21 cellular contexts compared by ENCODE assay signal in the genomic region with DNA sequence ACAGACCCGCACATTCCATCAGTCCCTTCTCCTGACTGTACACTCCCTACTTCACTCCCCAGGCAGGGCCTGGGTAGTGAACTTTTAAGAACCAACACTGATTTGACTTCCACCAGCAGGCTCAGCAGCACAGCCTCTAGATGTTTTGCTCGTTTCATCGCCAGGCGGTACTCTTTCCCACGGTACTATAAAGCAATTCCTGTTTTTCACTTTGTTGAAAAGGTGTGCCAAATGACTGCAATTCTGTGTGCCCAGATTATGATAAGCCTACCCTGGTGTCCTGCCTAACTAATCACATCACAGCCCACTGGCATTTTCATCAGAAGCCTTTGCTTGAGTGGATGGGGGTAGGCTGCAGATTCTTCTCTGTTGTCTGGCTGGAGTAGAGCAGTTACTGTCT. TPM values are rescaled to one million over a fixed set of nuclear protein-coding genes. Genes with fewer than 3 reads are reported as not detected.
A peak's percentile ranks its signal among the peaks of the same experiment; 100 is the strongest.
DNase-seq lines count a peak whose midpoint lies in the region; FAIRE-seq and TF ChIP-seq lines count a peak whose summit lies in the region.
"Had no signal": no experiment of that assay in that cellular context is flagged by ENCODE, and none has a peak within 500 bp of the region (broad histone marks: within the 10 kb centered on the region; RNA-seq: fewer than 3 reads in every experiment).

No MANE protein-coding gene starts in this region.

- DNase-seq in WERI-Rb-1 (no peak), mesenchymal stem cell (no peak), GM13976 (ENCODE audit: low spot score) (no peak), cerebellar cortex (ENCODE audit: low spot score) (no peak), small intestine (no peak)
- DNase-seq: ACHN; Caco-2; CD4-positive, CD25-positive, alpha-beta regulatory T cell; EL; H7; Karpas-422; MM.1S; NCI-H1092 treated with DMSO at 0.1 percent for 48 hours; NCI-H1694 treated with DMSO at 0.1 percent for 48 hours; NCI-H345; NCI-H526; NK-92 treated with Interleukin-12 subunit alpha and Interleukin-12 subunit beta, amount 100 ng/mL, for 24 hours; SHP77 had no signal

- H3K4me1 ChIP-seq in BLaER1 treated with 17β-estradiol and CSF1 and Interleukin-3, amounts not matched to agents 10 nM and 100 nM, result peaks cover 18 to 65% (median 31%) of the 10 kb centered on the region in 10 experiments; a peak in 19 of 20 replicates
- H3K4me1 ChIP-seq in mesenchymal stem cell (ENCODE audit: control insufficient read depth, insufficient read depth, low read depth, low read length), result peaks cover 2% of the 10 kb centered on the region
- peaks cover 0 to 8% of the 10 kb centered on the region in 2 donors for H3K4me1 ChIP-seq in small intestine (ENCODE audit: control insufficient read depth in 2 of 2, insufficient read depth in 1 of 2, low read depth in 1 of 2, low read length in 1 of 2)
- H3K4me1 ChIP-seq: Caco-2 had no signal

- peak overlapping the region in 2 of 11 experiments; percentile 11 to 63; a peak in 4 of 22 replicates for H3K9ac ChIP-seq in BLaER1 treated with 17β-estradiol and CSF1 and Interleukin-3, amounts not matched to agents 10 nM and 100 nM
- H3K9ac ChIP-seq in mesenchymal stem cell (ENCODE audit: low read length), result peak overlapping the region; percentile 89

- no peak overlapping the region for H3K4me3 ChIP-seq in BLaER1 treated with 17β-estradiol and CSF1 and Interleukin-3, amounts not matched to agents 10 nM and 100 nM
- H3K4me3 ChIP-seq in WERI-Rb-1 (ENCODE audit: low read depth, low read length), result no peak overlapping the region
- no peak overlapping the region for H3K4me3 ChIP-seq in mesenchymal stem cell (ENCODE audit: insufficient read depth in 1 of 2, low read depth in 1 of 2, low read length in 2 of 2)
- H3K4me3 ChIP-seq in skin epidermis, result no peak overlapping the region
- no peak overlapping the region for H3K4me3 ChIP-seq in small intestine (ENCODE audit: low read depth in 1 of 2, low read length in 2 of 2)

- H2BK5ac ChIP-seq in mesenchymal stem cell (ENCODE audit: low read depth, low read length, poor library complexity, severe bottlenecking), result no peak overlapping the region

- peak overlapping the region in 10 of 11 experiments; percentile 20 to 94 (median 64); a peak in 14 of 22 replicates for H3K4me2 ChIP-seq in BLaER1 treated with 17β-estradiol and CSF1 and Interleukin-3, amounts not matched to agents 10 nM and 100 nM
- no peak overlapping the region for H3K4me2 ChIP-seq in mesenchymal stem cell (ENCODE audit: low read length, poor library complexity, severe bottlenecking)

- H4K20me1 ChIP-seq in BLaER1 treated with 17β-estradiol and CSF1 and Interleukin-3, amounts not matched to agents 10 nM and 100 nM, result no peaks in the 10 kb centered on the region; a peak in 1 of 22 replicates

- H3K27ac ChIP-seq in BLaER1 treated with 17β-estradiol and CSF1 and Interleukin-3, amounts not matched to agents 10 nM and 100 nM, result peak overlapping the region in 10 of 11 experiments; percentile 12 to 89 (median 73); a peak in 14 of 22 replicates
- H3K27ac ChIP-seq in WERI-Rb-1 (peak overlapping the region; percentile 59), mesenchymal stem cell (ENCODE audit: low read length, poor library complexity, severe bottlenecking) (no peak overlapping the region), skin epidermis (peak overlapping the region in 14 of 21 experiments; percentile 24 to 91 (median 83)), small intestine (ENCODE audit: low read depth in 1 of 2, low read length in 1 of 2) (peak overlapping the region in 1 of 2 donors; percentile 25)

- no peak overlapping the region for H2AFZ ChIP-seq in mesenchymal stem cell (ENCODE audit: low read depth, low read length)

- H2AK5ac ChIP-seq in mesenchymal stem cell (ENCODE audit: low read length, severe bottlenecking), result peak overlapping the region; percentile 44

- peak overlapping the region; percentile 14 for H4K91ac ChIP-seq in mesenchymal stem cell (ENCODE audit: low read length)

- no peak overlapping the region for H2BK120ac ChIP-seq in mesenchymal stem cell (ENCODE audit: low read depth, low read length)

- H3K36me3 ChIP-seq in BLaER1 treated with 17β-estradiol and CSF1 and Interleukin-3, amounts not matched to agents 10 nM and 100 nM, result peaks cover 0 to 15% (median 8%) of the 10 kb centered on the region in 11 experiments; a peak in 11 of 22 replicates
- H3K36me3 ChIP-seq in WERI-Rb-1 (peaks cover 3% of the 10 kb centered on the region; the same call in 1 of the 2 replicates), mesenchymal stem cell (ENCODE audit: control insufficient read depth in 1 of 2, insufficient read depth in 2 of 2, low read depth in 1 of 2, low read length in 2 of 2) (peaks cover 8 to 12% of the 10 kb centered on the region in 2 experiments), small intestine (ENCODE audit: control insufficient read depth in 2 of 2, insufficient read depth in 2 of 2, low read length in 2 of 2) (no peaks in the 10 kb centered on the region)

- H3K18ac ChIP-seq in mesenchymal stem cell (ENCODE audit: low read depth in 1 of 2, low read length in 2 of 2), result peak overlapping the region in 1 of 2 experiments; percentile 30

- H4K8ac ChIP-seq in mesenchymal stem cell (ENCODE audit: low read length), result peak overlapping the region; percentile 23

- no peak overlapping the region for H3K23ac ChIP-seq in mesenchymal stem cell (ENCODE audit: low read length in 2 of 2)

- no peak overlapping the region for H2BK15ac ChIP-seq in mesenchymal stem cell (ENCODE audit: low read depth, poor library complexity, severe bottlenecking)

- H3K27me3 ChIP-seq in BLaER1 treated with 17β-estradiol and CSF1 and Interleukin-3, amounts not matched to agents 10 nM and 100 nM, result no peaks in the 10 kb centered on the region
- no peaks in the 10 kb centered on the region for H3K27me3 ChIP-seq in WERI-Rb-1 (ENCODE audit: insufficient read depth, low read depth, severe bottlenecking)
- no peaks in the 10 kb centered on the region for H3K27me3 ChIP-seq in mesenchymal stem cell (ENCODE audit: control insufficient read depth in 1 of 2, insufficient read depth in 1 of 2, low read length in 2 of 2)
- no peaks in the 10 kb centered on the region for H3K27me3 ChIP-seq in small intestine (ENCODE audit: control insufficient read depth in 2 of 2, insufficient read depth in 2 of 2, low read length in 2 of 2)

- WGBS in mesenchymal stem cell, result over 99% methylated on average over 5 of the region's 5 CpGs
- 28 to 66% (median 42%) methylated on average over 5 of the region's 5 CpGs for WGBS in small intestine, 3 donors

- H3K4ac ChIP-seq in mesenchymal stem cell (ENCODE audit: low read depth in 1 of 2, low read length in 2 of 2), result peak overlapping the region in 1 of 2 experiments; percentile 2

- TF ChIP-seq CTCF in WERI-Rb-1 (IDR thresholded peaks at IDR 0.05; ENCODE audit: low read depth, low read length), result no peak
- no peak for TF ChIP-seq CTCF in GM13976 (IDR thresholded peaks at IDR 0.05; ENCODE audit: borderline replicate concordance, control extremely low read depth, extremely low read depth, insufficient read depth, missing control alignments)

- in situ Hi-C loops in GM13976 (cut with MboI; ENCODE audit: low sequenced_read_pairs, unreplicated experiment), result no loop called here

- H3K9me3 ChIP-seq in BLaER1 treated with 17β-estradiol and CSF1 and Interleukin-3, amounts not matched to agents 10 nM and 100 nM (replicated peaks in 1 of 11), result peaks cover 0 to 16% (median 8%) of the 10 kb centered on the region in 11 experiments; a peak in 10 of 22 replicates
- H3K9me3 ChIP-seq in WERI-Rb-1 (ENCODE audit: severe bottlenecking), result no peaks in the 10 kb centered on the region
- H3K9me3 ChIP-seq in mesenchymal stem cell (ENCODE audit: control insufficient read depth, low read length), result no peaks in the 10 kb centered on the region
- no peaks in the 10 kb centered on the region for H3K9me3 ChIP-seq in small intestine (ENCODE audit: control insufficient read depth, low read depth)
- H3K9me3 ChIP-seq: Caco-2 had no signal

- peaks cover 43% of the 10 kb centered on the region for H3K79me1 ChIP-seq in mesenchymal stem cell (replicated peaks; ENCODE audit: low read length, poor library complexity, severe bottlenecking)

- H2BK12ac ChIP-seq in mesenchymal stem cell (ENCODE audit: low read length in 2 of 2), result peak overlapping the region; percentile 21 to 66

- no peak for FAIRE-seq in small intestine (lab: Jason Lieb, UNC)
- FAIRE-seq: GM19239 had no signal

- peak overlapping the region in 1 of 2 experiments; percentile 27 for H3K14ac ChIP-seq in mesenchymal stem cell (ENCODE audit: low read length in 2 of 2)

RNA-seq across cellular contexts. Expression of a gene that starts 12.9 kb away (rescaled TPM):
- 66.5 TPM for polyA plus RNA-seq in mesenchymal stem cell (2013, experiment 1 of 2)
- 69.2 TPM for polyA plus RNA-seq in mesenchymal stem cell (2013, experiment 2 of 2)
- polyA plus RNA-seq in small intestine, result 10 to 100 TPM; 57.6 to 87.7 (median 65.7) TPM

RNA-seq across cellular contexts. Expression of a gene that starts 21.4 kb away (rescaled TPM):
- polyA plus RNA-seq in mesenchymal stem cell (2013, experiment 1 of 2), result 86.6 TPM
- 89.2 TPM for polyA plus RNA-seq in mesenchymal stem cell (2013, experiment 2 of 2)
- 100 to 1,000 TPM in 2 of 3 donors, 10 to 100 TPM in 1; 81.6 to 250 (median 134) TPM for polyA plus RNA-seq in small intestine

RNA-seq across cellular contexts. Expression of a gene that starts 47.4 kb away (rescaled TPM):
- 90.6 TPM for polyA plus RNA-seq in mesenchymal stem cell (2013, experiment 1 of 2)
- polyA plus RNA-seq in mesenchymal stem cell (2013, experiment 2 of 2), result 91.2 TPM
- 10 to 100 TPM; 12.2 to 55.0 (median 20.1) TPM for polyA plus RNA-seq in small intestine
